10 cellular contexts compared by ENCODE assay signal in the genomic region with DNA sequence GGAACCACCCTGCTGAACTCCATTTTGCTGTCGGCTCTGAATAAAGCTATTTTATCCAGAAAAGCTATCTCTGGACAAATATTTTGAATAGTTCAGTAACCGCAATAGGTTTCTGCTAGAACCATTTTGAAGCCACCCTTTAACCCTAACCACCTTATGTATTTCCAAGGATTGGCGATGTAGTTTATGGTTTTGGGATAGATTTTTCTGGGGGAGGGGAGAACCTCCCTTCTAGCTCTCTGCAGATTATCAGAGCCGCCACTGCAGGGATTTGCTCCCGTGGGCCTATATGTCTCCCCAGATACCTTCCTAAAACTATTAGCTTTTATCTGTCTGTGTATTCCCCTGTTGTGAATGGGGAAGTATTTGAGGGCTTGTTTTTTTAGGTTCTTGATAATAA. TPM values are rescaled to one million over a fixed set of nuclear protein-coding genes. Genes with fewer than 3 reads are reported as not detected.
DNase-seq lines count a peak whose midpoint lies in the region; ATAC-seq and TF ChIP-seq lines count a peak whose summit lies in the region.
"Had no signal": no experiment of that assay in that cellular context is flagged by ENCODE, and none has a peak within 500 bp of the region (broad histone marks: within the 10 kb centered on the region; RNA-seq: fewer than 3 reads in every experiment).

No MANE protein-coding gene starts in this region.

- H3K4me3 ChIP-seq in left ventricle myocardium inferior (peak overlapping the region; percentile 97), SK-N-MC (peak overlapping the region; percentile 94)

- H3K9me3 Mint-ChIP-seq in type B pancreatic cell, result no peaks in the 10 kb centered on the region

- no peaks in the 10 kb centered on the region for H3K27me3 ChIP-seq in left ventricle myocardium inferior (ENCODE audit: low read depth)

- peaks cover 25% of the 10 kb centered on the region for H3K4me1 Mint-ChIP-seq in type B pancreatic cell (ENCODE audit: unreplicated experiment)

- peaks cover 48% of the 10 kb centered on the region for H3K4me1 ChIP-seq in left ventricle myocardium inferior

- TF ChIP-seq CTCF in left ventricle myocardium inferior (IDR thresholded peaks at IDR 0.05; ENCODE audit: borderline replicate concordance), result no peak
- no peak for TF ChIP-seq CTCF in type B pancreatic cell (conservative IDR thresholded peaks at IDR 0.05)

- H3K27ac ChIP-seq in left ventricle myocardium inferior (replicated peaks) (peak overlapping the region; percentile 100), SK-N-MC (peak overlapping the region; percentile 93)

- H3K9me3 ChIP-seq in left ventricle myocardium inferior (replicated peaks), result no peaks in the 10 kb centered on the region
- H3K9me3 ChIP-seq in SK-N-MC (ENCODE audit: low read depth, low read length), result no peaks in the 10 kb centered on the region

- peaks cover 21% of the 10 kb centered on the region for H3K36me3 Mint-ChIP-seq in type B pancreatic cell

- peak overlapping the region; percentile 41 for H3K4me3 Mint-ChIP-seq in type B pancreatic cell

- intact Hi-C loops in left ventricle myocardium inferior (cut with micrococcal nuclease) (no loop called here), Right ventricle myocardium superior (cut with DNase I) (loop anchor here (5.0 kb wide), 1 partner anchor 99 kb away; no protein-coding TSS in a partner anchor)

- H3K9ac ChIP-seq in SK-N-MC (ENCODE audit: insufficient read length), result peak overlapping the region; percentile 77

- DNase-seq in left ventricle myocardium inferior, result no peak
- DNase-seq in Right ventricle myocardium superior, result no peak
- DNase-seq in SK-N-MC (ENCODE audit: low read depth, low spot score), result no peak
- peak; percentile 27 for DNase-seq in fibroblast of peridontal ligament (ENCODE audit: extremely low read depth)
- no peak for DNase-seq in type B pancreatic cell (ENCODE audit: extremely low spot score, unreplicated experiment)
- DNase-seq: activated T-cell treated with anti-CD3 and anti-CD28 coated beads for 4 hours, HCEC 1CT had no signal

- ATAC-seq in Right ventricle myocardium superior (ENCODE audit: poor library complexity) (no peak), GM18867 (IDR thresholded peaks at IDR 0.05; ENCODE audit: unreplicated experiment) (no peak), GM19463 (IDR thresholded peaks at IDR 0.05; ENCODE audit: unreplicated experiment) (no peak), GM21576 (IDR thresholded peaks at IDR 0.05; ENCODE audit: unreplicated experiment) (no peak)

- no peaks in the 10 kb centered on the region for H3K27me3 Mint-ChIP-seq in type B pancreatic cell

- H3K36me3 ChIP-seq in left ventricle myocardium inferior, result peaks cover 14% of the 10 kb centered on the region
- H3K36me3 ChIP-seq in SK-N-MC (ENCODE audit: insufficient read depth, low read length), result peaks cover 27% of the 10 kb centered on the region

- no peak overlapping the region for H3K27ac Mint-ChIP-seq in type B pancreatic cell

RNA-seq across cellular contexts. Expression of gene TUBA1B, which starts 1.8 kb away (rescaled TPM):
- total RNA-seq in left ventricle myocardium inferior (318 TPM), Right ventricle myocardium superior (333 TPM), type B pancreatic cell (ENCODE audit: low replicate concordance) (664 and 1,458 TPM in 2 replicates)

RNA-seq across cellular contexts. Expression of gene LMBR1L, which starts 22.4 kb away (rescaled TPM):
- total RNA-seq in left ventricle myocardium inferior (27.5 TPM), Right ventricle myocardium superior (30.0 TPM), type B pancreatic cell (ENCODE audit: low replicate concordance) (101 and 105 TPM in 2 replicates)

RNA-seq across cellular contexts. Expression of gene DHH, which starts 38.4 kb away (rescaled TPM):
- total RNA-seq in left ventricle myocardium inferior (0.41 TPM), Right ventricle myocardium superior (0.32 TPM), type B pancreatic cell (ENCODE audit: low replicate concordance) (0.56 TPM in 1 of 2 replicates, not detected in the other)

RNA-seq across cellular contexts. Expression of gene TUBA1A, which starts 55.9 kb away (rescaled TPM):
- total RNA-seq in left ventricle myocardium inferior, result 102 TPM
- 88.1 TPM for total RNA-seq in Right ventricle myocardium superior
- total RNA-seq in type B pancreatic cell (ENCODE audit: low replicate concordance), result 211 and 489 TPM in 2 replicates
